ENCODE assay signal across 8 cellular contexts in the genomic region with DNA sequence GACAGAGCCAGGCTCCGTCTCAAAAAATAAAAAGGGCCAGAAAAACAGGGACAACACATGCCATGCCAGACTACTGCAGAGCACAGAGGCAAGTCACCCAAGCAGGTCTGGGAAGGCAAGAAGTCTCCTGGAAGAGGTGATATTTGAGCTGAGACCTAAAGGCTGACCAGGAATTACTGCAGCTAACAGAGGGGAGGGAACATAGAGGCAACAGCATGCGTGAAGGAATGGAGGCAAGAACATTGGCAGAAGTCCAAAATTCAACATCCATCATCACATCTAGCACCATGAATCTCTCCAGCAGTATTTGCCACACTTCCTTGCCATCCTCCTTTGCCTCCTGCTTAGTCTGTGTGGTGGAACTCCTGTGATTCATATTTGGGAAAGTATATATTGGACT.
DNase-seq lines count a peak whose midpoint lies in the region; ATAC-seq and TF ChIP-seq lines count a peak whose summit lies in the region.

No MANE protein-coding gene starts in this region.

- peak overlapping the region; percentile 98 for H3K4me3 Mint-ChIP-seq in activated naive CD8-positive, alpha-beta T cell treated with anti-CD3 and anti-CD28 coated beads, Interleukin-2, amount 50 U/mL, for 24 hours
- H3K4me3 Mint-ChIP-seq in memory B cell, result peak overlapping the region; percentile 96

- peak overlapping the region; percentile 97 for H3K27ac Mint-ChIP-seq in activated naive CD8-positive, alpha-beta T cell treated with anti-CD3 and anti-CD28 coated beads, Interleukin-2, amount 50 U/mL, for 24 hours
- H3K27ac Mint-ChIP-seq in memory B cell, result no peak overlapping the region

- H3K9me3 Mint-ChIP-seq in activated naive CD8-positive, alpha-beta T cell treated with anti-CD3 and anti-CD28 coated beads, Interleukin-2, amount 50 U/mL, for 24 hours, result no peaks in the 10 kb centered on the region
- no peaks in the 10 kb centered on the region for H3K9me3 Mint-ChIP-seq in memory B cell

- peak; percentile 17 for DNase-seq in ACHN
- DNase-seq in HL-60 (ENCODE audit: low read depth in 1 of 2, low spot score in 1 of 2), result no peak
- no peak for DNase-seq in activated naive CD8-positive, alpha-beta T cell treated with anti-CD3 and anti-CD28 coated beads, Interleukin-2, amount 50 U/mL, for 24 hours
- no peak for DNase-seq in memory B cell (ENCODE audit: low spot score in 2 of 2)

- H3K27me3 Mint-ChIP-seq in activated naive CD8-positive, alpha-beta T cell treated with anti-CD3 and anti-CD28 coated beads, Interleukin-2, amount 50 U/mL, for 24 hours, result no peaks in the 10 kb centered on the region
- no peaks in the 10 kb centered on the region for H3K27me3 Mint-ChIP-seq in memory B cell

- H3K4me1 Mint-ChIP-seq in activated naive CD8-positive, alpha-beta T cell treated with anti-CD3 and anti-CD28 coated beads, Interleukin-2, amount 50 U/mL, for 24 hours, result peaks cover 39% of the 10 kb centered on the region
- H3K4me1 Mint-ChIP-seq in memory B cell, result peaks cover 25% of the 10 kb centered on the region

- no peaks in the 10 kb centered on the region for H3K27me3 ChIP-seq in HL-60 (ENCODE audit: insufficient read depth, poor library complexity, severe bottlenecking)

- H3K36me3 Mint-ChIP-seq in activated naive CD8-positive, alpha-beta T cell treated with anti-CD3 and anti-CD28 coated beads, Interleukin-2, amount 50 U/mL, for 24 hours (ENCODE audit: low read depth), result peaks cover 17% of the 10 kb centered on the region
- H3K36me3 Mint-ChIP-seq in memory B cell, result peaks cover 2% of the 10 kb centered on the region

- TF ChIP-seq CTCF in HL-60 (IDR thresholded peaks at IDR 0.05; ENCODE audit: insufficient read depth, low read length), result no peak

- in situ Hi-C loops in ACHN (cut with HindIII; ENCODE audit: low pct_ligation_motif_present, low pct_unique_long_range_greater_than_20kb, low sequenced_read_pairs), result no loop called here

- peak overlapping the region; percentile 42; the same call in 1 of the 2 replicates for H3K27ac ChIP-seq in HL-60 (replicated peaks)

- ATAC-seq in activated naive CD8-positive, alpha-beta T cell treated with anti-CD3 and anti-CD28 coated beads, Interleukin-2, amount 50 U/mL, for 24 hours, result no peak
- ATAC-seq in memory B cell (ENCODE audit: low read depth) (no peak), GM21786 (IDR thresholded peaks at IDR 0.05; ENCODE audit: unreplicated experiment) (no peak), GM18867 (IDR thresholded peaks at IDR 0.05; ENCODE audit: unreplicated experiment) (no peak), GM18868 (IDR thresholded peaks at IDR 0.05; ENCODE audit: unreplicated experiment) (no peak), GM21381 (IDR thresholded peaks at IDR 0.05; ENCODE audit: unreplicated experiment) (no peak)

- peak overlapping the region; percentile 45 for H3K4me3 ChIP-seq in HL-60 (replicated peaks; ENCODE audit: insufficient read depth, low read length)
